1 cellular context compared by ENCODE assay signal in genomic region chr11:83157755-83158473, GRCh38.
TF ChIP-seq lines count a peak whose summit lies in the region.

No MANE protein-coding gene starts in this region.

TF ChIP-seq in HepG2, 621 proteins besides CTCF, POLR2A, EP300 and RAD21 (continued from another document and continues in another):
- TF ChIP-seq CREM (IDR thresholded peaks at IDR 0.05) (no peak), CREM (CRISPR knock-in tag; IDR thresholded peaks at IDR 0.05) (no peak), KAT2B (IDR thresholded peaks at IDR 0.05; ENCODE audit: borderline replicate concordance, low read depth, low read length) (no peak), U2AF2 (IDR thresholded peaks at IDR 0.05; ENCODE audit: low read depth, low read length) (no peak), KDM6A (CRISPR knock-in tag; IDR thresholded peaks at IDR 0.05; ENCODE audit: low read depth) (no peak), ZFX (CRISPR knock-in tag; IDR thresholded peaks at IDR 0.05; ENCODE audit: low read depth) (0 out of 2 replicates have a peak, but pooled peaks have one; percentile 56), ZNF841 (CRISPR knock-in tag; IDR thresholded peaks at IDR 0.05; ENCODE audit: borderline replicate concordance) (no peak), KLF16 (CRISPR knock-in tag; IDR thresholded peaks at IDR 0.05) (no peak), SALL1 (CRISPR knock-in tag; IDR thresholded peaks at IDR 0.05) (no peak), TP53 (CRISPR knock-in tag; conservative IDR thresholded peaks at IDR 0.05) (no peak), ZNF574 (CRISPR knock-in tag; IDR thresholded peaks at IDR 0.05) (0 out of 2 replicates have a peak, but pooled peaks have one; percentile 33), ZNF354B (CRISPR knock-in tag; IDR thresholded peaks at IDR 0.05) (no peak), ZNF510 (CRISPR knock-in tag; IDR thresholded peaks at IDR 0.05; ENCODE audit: low read depth) (no peak; the same call in 1 of the 2 replicates), KDM2A (CRISPR knock-in tag; IDR thresholded peaks at IDR 0.05; ENCODE audit: borderline replicate concordance, low read depth) (no peak), HOXA5 (CRISPR knock-in tag; IDR thresholded peaks at IDR 0.05) (0 out of 2 replicates have a peak, but pooled peaks have one; percentile 39), ZSCAN5A (CRISPR knock-in tag; IDR thresholded peaks at IDR 0.05; ENCODE audit: borderline replicate concordance) (0 out of 2 replicates have a peak, but pooled peaks have one; percentile 17), GPN1 (CRISPR knock-in tag; IDR thresholded peaks at IDR 0.05; ENCODE audit: borderline replicate concordance) (no peak), CHD2 (IDR thresholded peaks at IDR 0.05; ENCODE audit: low read depth, low read length) (no peak), MIER2 (CRISPR knock-in tag; IDR thresholded peaks at IDR 0.05) (no peak), CC2D1A (CRISPR knock-in tag; IDR thresholded peaks at IDR 0.05) (no peak), ZNF432 (CRISPR knock-in tag; IDR thresholded peaks at IDR 0.05; ENCODE audit: borderline replicate concordance) (no peak), U2AF1 (optimal IDR thresholded peaks at IDR 0.05; ENCODE audit: low read depth, low read length) (no peak), RBM22 (optimal IDR thresholded peaks at IDR 0.05; ENCODE audit: low read length) (peak; percentile 58), ATF7 (IDR thresholded peaks at IDR 0.05) (no peak), ATF7 (CRISPR knock-in tag; IDR thresholded peaks at IDR 0.05) (no peak), ARID4A (CRISPR knock-in tag; IDR thresholded peaks at IDR 0.05; ENCODE audit: borderline replicate concordance) (no peak), ATRX (CRISPR knock-in tag; IDR thresholded peaks at IDR 0.05; ENCODE audit: borderline replicate concordance) (no peak), BORCS8-MEF2B (CRISPR knock-in tag; IDR thresholded peaks at IDR 0.05) (no peak), BRF2 (CRISPR knock-in tag; IDR thresholded peaks at IDR 0.05) (no peak), GATAD2A (CRISPR knock-in tag; IDR thresholded peaks at IDR 0.05) (no peak), ZNF629 (CRISPR knock-in tag; conservative IDR thresholded peaks at IDR 0.05) (no peak), TEAD2 (CRISPR knock-in tag; IDR thresholded peaks at IDR 0.05) (no peak), SKI (IDR thresholded peaks at IDR 0.05; ENCODE audit: partially characterized antibody) (no peak), CEBPB (IDR thresholded peaks at IDR 0.05; ENCODE audit: borderline replicate concordance, low read depth, low read length) (no peak), ZNF30 (CRISPR knock-in tag; IDR thresholded peaks at IDR 0.05) (no peak)
- TF ChIP-seq, protein P1, sequence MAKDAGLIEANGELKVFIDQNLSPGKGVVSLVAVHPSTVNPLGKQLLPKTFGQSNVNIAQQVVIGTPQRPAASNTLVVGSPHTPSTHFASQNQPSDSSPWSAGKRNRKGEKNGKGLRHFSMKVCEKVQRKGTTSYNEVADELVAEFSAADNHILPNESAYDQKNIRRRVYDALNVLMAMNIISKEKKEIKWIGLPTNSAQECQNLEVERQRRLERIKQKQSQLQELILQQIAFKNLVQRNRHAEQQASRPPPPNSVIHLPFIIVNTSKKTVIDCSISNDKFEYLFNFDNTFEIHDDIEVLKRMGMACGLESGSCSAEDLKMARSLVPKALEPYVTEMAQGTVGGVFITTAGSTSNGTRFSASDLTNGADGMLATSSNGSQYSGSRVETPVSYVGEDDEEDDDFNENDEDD (CRISPR knock-in tag; IDR thresholded peaks at IDR 0.05; ENCODE audit: borderline replicate concordance): no peak
- TF ChIP-seq, protein P2, sequence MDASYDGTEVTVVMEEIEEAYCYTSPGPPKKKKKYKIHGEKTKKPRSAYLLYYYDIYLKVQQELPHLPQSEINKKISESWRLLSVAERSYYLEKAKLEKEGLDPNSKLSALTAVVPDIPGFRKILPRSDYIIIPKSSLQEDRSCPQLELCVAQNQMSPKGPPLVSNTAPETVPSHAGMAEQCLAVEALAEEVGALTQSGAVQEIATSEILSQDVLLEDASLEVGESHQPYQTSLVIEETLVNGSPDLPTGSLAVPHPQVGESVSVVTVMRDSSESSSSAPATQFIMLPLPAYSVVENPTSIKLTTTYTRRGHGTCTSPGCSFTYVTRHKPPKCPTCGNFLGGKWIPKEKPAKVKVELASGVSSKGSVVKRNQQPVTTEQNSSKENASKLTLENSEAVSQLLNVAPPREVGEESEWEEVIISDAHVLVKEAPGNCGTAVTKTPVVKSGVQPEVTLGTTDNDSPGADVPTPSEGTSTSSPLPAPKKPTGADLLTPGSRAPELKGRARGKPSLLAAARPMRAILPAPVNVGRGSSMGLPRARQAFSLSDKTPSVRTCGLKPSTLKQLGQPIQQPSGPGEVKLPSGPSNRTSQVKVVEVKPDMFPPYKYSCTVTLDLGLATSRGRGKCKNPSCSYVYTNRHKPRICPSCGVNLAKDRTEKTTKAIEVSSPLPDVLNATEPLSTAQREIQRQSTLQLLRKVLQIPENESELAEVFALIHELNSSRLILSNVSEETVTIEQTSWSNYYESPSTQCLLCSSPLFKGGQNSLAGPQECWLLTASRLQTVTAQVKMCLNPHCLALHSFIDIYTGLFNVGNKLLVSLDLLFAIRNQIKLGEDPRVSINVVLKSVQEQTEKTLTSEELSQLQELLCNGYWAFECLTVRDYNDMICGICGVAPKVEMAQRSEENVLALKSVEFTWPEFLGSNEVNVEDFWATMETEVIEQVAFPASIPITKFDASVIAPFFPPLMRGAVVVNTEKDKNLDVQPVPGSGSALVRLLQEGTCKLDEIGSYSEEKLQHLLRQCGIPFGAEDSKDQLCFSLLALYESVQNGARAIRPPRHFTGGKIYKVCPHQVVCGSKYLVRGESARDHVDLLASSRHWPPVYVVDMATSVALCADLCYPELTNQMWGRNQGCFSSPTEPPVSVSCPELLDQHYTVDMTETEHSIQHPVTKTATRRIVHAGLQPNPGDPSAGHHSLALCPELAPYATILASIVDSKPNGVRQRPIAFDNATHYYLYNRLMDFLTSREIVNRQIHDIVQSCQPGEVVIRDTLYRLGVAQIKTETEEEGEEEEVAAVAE (CRISPR knock-in tag; IDR thresholded peaks at IDR 0.05; ENCODE audit: borderline replicate concordance): no peak
- TF ChIP-seq, protein P3, sequence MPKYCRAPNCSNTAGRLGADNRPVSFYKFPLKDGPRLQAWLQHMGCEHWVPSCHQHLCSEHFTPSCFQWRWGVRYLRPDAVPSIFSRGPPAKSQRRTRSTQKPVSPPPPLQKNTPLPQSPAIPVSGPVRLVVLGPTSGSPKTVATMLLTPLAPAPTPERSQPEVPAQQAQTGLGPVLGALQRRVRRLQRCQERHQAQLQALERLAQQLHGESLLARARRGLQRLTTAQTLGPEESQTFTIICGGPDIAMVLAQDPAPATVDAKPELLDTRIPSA (CRISPR knock-in tag; IDR thresholded peaks at IDR 0.05; ENCODE audit: borderline replicate concordance): no peak
- TF ChIP-seq, protein P4, sequence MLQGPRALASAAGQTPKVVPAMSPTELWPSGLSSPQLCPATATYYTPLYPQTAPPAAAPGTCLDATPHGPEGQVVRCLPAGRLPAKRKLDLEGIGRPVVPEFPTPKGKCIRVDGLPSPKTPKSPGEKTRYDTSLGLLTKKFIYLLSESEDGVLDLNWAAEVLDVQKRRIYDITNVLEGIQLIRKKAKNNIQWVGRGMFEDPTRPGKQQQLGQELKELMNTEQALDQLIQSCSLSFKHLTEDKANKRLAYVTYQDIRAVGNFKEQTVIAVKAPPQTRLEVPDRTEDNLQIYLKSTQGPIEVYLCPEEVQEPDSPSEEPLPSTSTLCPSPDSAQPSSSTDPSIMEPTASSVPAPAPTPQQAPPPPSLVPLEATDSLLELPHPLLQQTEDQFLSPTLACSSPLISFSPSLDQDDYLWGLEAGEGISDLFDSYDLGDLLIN (CRISPR knock-in tag; IDR thresholded peaks at IDR 0.05; ENCODE audit: borderline replicate concordance): no peak
- TF ChIP-seq, protein P5, sequence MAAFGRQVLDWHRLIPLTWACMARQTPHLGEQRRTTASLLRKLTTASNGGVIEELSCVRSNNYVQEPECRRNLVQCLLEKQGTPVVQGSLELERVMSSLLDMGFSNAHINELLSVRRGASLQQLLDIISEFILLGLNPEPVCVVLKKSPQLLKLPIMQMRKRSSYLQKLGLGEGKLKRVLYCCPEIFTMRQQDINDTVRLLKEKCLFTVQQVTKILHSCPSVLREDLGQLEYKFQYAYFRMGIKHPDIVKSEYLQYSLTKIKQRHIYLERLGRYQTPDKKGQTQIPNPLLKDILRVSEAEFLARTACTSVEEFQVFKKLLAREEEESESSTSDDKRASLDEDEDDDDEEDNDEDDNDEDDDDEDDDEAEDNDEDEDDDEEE (CRISPR knock-in tag; IDR thresholded peaks at IDR 0.05): 0 out of 2 replicates have a peak, but pooled peaks have one; percentile 7
